In genomic region chr10:27986831-27987230, GRCh38 we compare ENCODE assay signal across 23 cellular contexts. TPM values are rescaled to one million over a fixed set of nuclear protein-coding genes. Genes with fewer than 3 reads are reported as not detected.
"Had no signal": no experiment of that assay in that cellular context is flagged by ENCODE, and none has a peak within 500 bp of the region (broad histone marks: within the 10 kb centered on the region; RNA-seq: fewer than 3 reads in every experiment).

No MANE protein-coding gene starts in this region.

- H3K36me3 ChIP-seq: adrenal gland had no signal

- H3K4me1 ChIP-seq: adrenal gland had no signal

- H3K4me3 ChIP-seq: adrenal gland had no signal

- DNase-seq: activated CD4-positive, alpha-beta T cell treated with anti-CD3 and anti-CD28 coated beads for 48 hours; activated CD4-positive, alpha-beta T cell treated with anti-CD3 and anti-CD28 coated beads, Interleukin-2, amount 50 U/mL, for 4 hours; activated CD4-positive, CD25-positive, alpha-beta regulatory T cell treated with anti-CD3 and anti-CD28 coated beads, Interleukin-2, amount 50 U/mL, for 72 hours; activated CD8-positive, alpha-beta memory T cell treated with anti-CD3 and anti-CD28 coated beads, Interleukin-2, amount 50 U/mL, for 48 hours; activated CD8-positive, alpha-beta T cell treated with anti-CD3 and anti-CD28 coated beads, Interleukin-2, amount 10 ng/mL, durations not matched to agents 7 days and 5 days; activated naive CD4-positive, alpha-beta T cell treated with anti-CD3 and anti-CD28 coated beads, Interleukin-2, amount 50 U/mL, for 16 hours; activated naive CD8-positive, alpha-beta T cell treated with anti-CD3 and anti-CD28 coated beads, Interleukin-2, amount 10 ng/mL, durations not matched to agents 7 days and 5 days; activated T-cell treated with anti-CD3 and anti-CD28 coated beads, Interleukin-2, amount 50 U/mL, for 1 hour; adrenal gland; anterior cingulate cortex; cerebellar nuclear complex; KG1; NCI-H1048; NCI-H1436 treated with DMSO at 0.1 percent for 48 hours; NCI-H187; NCI-H226; NCI-H69; RPMI8226 had no signal

- H3K27me3 ChIP-seq: adrenal gland had no signal

- H3K27ac ChIP-seq: adrenal gland had no signal

- H3K27ac Mint-ChIP-seq: activated CD8-positive, alpha-beta T cell treated with anti-CD3 and anti-CD28 coated beads, Interleukin-2, amount 10 ng/mL, durations not matched to agents 7 days and 5 days; activated naive CD8-positive, alpha-beta T cell treated with anti-CD3 and anti-CD28 coated beads, Interleukin-2, amount 10 ng/mL, durations not matched to agents 7 days and 5 days; IgD-negative memory B cell; T-helper 1 cell treated with Interleukin-12 subunit alpha and Interleukin-12 subunit beta and Interleukin-4 antibody, amounts not matched to agents 30 μg/mL and 1 μg/mL, for 36 hours had no signal

- H3K9me3 Mint-ChIP-seq: activated naive CD8-positive, alpha-beta T cell treated with anti-CD3 and anti-CD28 coated beads, Interleukin-2, amount 10 ng/mL, durations not matched to agents 7 days and 5 days; IgD-negative memory B cell; T-helper 1 cell treated with Interleukin-12 subunit alpha and Interleukin-12 subunit beta and Interleukin-4 antibody, amounts not matched to agents 30 μg/mL and 1 μg/mL, for 36 hours had no signal

- H3K4me3 Mint-ChIP-seq: activated CD8-positive, alpha-beta T cell treated with anti-CD3 and anti-CD28 coated beads, Interleukin-2, amount 10 ng/mL, durations not matched to agents 7 days and 5 days; activated naive CD8-positive, alpha-beta T cell treated with anti-CD3 and anti-CD28 coated beads, Interleukin-2, amount 10 ng/mL, durations not matched to agents 7 days and 5 days; IgD-negative memory B cell; T-helper 1 cell treated with Interleukin-12 subunit alpha and Interleukin-12 subunit beta and Interleukin-4 antibody, amounts not matched to agents 30 μg/mL and 1 μg/mL, for 36 hours had no signal

- ATAC-seq: activated CD8-positive, alpha-beta T cell treated with anti-CD3 and anti-CD28 coated beads, Interleukin-2, amount 10 ng/mL, durations not matched to agents 7 days and 5 days; Right ventricle myocardium inferior had no signal

- H3K9me3 ChIP-seq: adrenal gland had no signal

- H3K36me3 Mint-ChIP-seq: activated naive CD8-positive, alpha-beta T cell treated with anti-CD3 and anti-CD28 coated beads, Interleukin-2, amount 10 ng/mL, durations not matched to agents 7 days and 5 days had no signal

- H3K4me1 Mint-ChIP-seq: activated naive CD8-positive, alpha-beta T cell treated with anti-CD3 and anti-CD28 coated beads, Interleukin-2, amount 10 ng/mL, durations not matched to agents 7 days and 5 days; IgD-negative memory B cell had no signal

RNA-seq across cellular contexts. Expression of gene ODAD2, which starts 12.0 kb away (rescaled TPM):
- total RNA-seq: activated CD8-positive, alpha-beta T cell treated with anti-CD3 and anti-CD28 coated beads, Interleukin-2, amount 10 ng/mL, durations not matched to agents 7 days and 5 days; activated naive CD8-positive, alpha-beta T cell treated with anti-CD3 and anti-CD28 coated beads, Interleukin-2, amount 10 ng/mL, durations not matched to agents 7 days and 5 days; OCI-LY7; Right ventricle myocardium inferior; SK-MEL-5 had no signal
- polyA plus RNA-seq: IgD-negative memory B cell had no signal
